ENCODE assay signal across 1 cellular context in genomic region chr11:66950113-66950535, GRCh38.
TF ChIP-seq lines count a peak whose summit lies in the region.

No MANE protein-coding gene starts in this region.

TF ChIP-seq in K562, 482 proteins besides CTCF, POLR2A, EP300 and RAD21 (continued from another document and continues in another):
- TF ChIP-seq UBTF (IDR thresholded peaks at IDR 0.05; ENCODE audit: borderline replicate concordance in 1 of 2, low read depth in 2 of 2, low read length in 2 of 2) (no peak), ZNF354B (CRISPR knock-in tag; IDR thresholded peaks at IDR 0.05) (no peak), PCBP1 (IDR thresholded peaks at IDR 0.05; ENCODE audit: low read depth, low read length, poor library complexity, severe bottlenecking) (no peak), DACH1 (IDR thresholded peaks at IDR 0.05; ENCODE audit: partially characterized antibody) (no peak), TFAP4 (CRISPR knock-in tag; IDR thresholded peaks at IDR 0.05; ENCODE audit: borderline replicate concordance) (peak; percentile 60; the same call in 1 of the 2 replicates), U2AF2 (optimal IDR thresholded peaks at IDR 0.05; ENCODE audit: low read depth, low read length) (no peak), MAZ (CRISPR knock-in tag; conservative IDR thresholded peaks at IDR 0.05 in 1 of 2, IDR thresholded peaks at IDR 0.05 in 1 of 2) (no peak), RAD51 (IDR thresholded peaks at IDR 0.05; ENCODE audit: borderline replicate concordance, low read depth) (no peak), NCOA1 (IDR thresholded peaks at IDR 0.05; ENCODE audit: low read depth) (peak; percentile 89), NFXL1 (CRISPR knock-in tag; IDR thresholded peaks at IDR 0.05) (no peak), GTF2F1 (IDR thresholded peaks at IDR 0.05; ENCODE audit: low read depth, low read length) (no peak), ZBTB2 (IDR thresholded peaks at IDR 0.05) (no peak), ZNF717 (CRISPR knock-in tag; IDR thresholded peaks at IDR 0.05) (no peak), KLF16 (IDR thresholded peaks at IDR 0.05) (no peak), KDM2B (CRISPR knock-in tag; IDR thresholded peaks at IDR 0.05) (no peak), THRB (CRISPR knock-in tag; conservative IDR thresholded peaks at IDR 0.05) (no peak), STAT6 (CRISPR knock-in tag; IDR thresholded peaks at IDR 0.05) (no peak), TFE3 (CRISPR knock-in tag; IDR thresholded peaks at IDR 0.05) (no peak), STAT5A (IDR thresholded peaks at IDR 0.05; ENCODE audit: borderline replicate concordance, low read length) (no peak), ZNF436 (CRISPR knock-in tag; IDR thresholded peaks at IDR 0.05) (no peak), ARID3B (CRISPR knock-in tag; IDR thresholded peaks at IDR 0.05; ENCODE audit: borderline replicate concordance) (no peak), SIN3A (IDR thresholded peaks at IDR 0.05; ENCODE audit: borderline replicate concordance in 2 of 2, control insufficient read depth in 1 of 2, low read depth in 2 of 2, low read length in 2 of 2) (no peak), FOXA1 (IDR thresholded peaks at IDR 0.05; ENCODE audit: borderline replicate concordance) (no peak), IFI16 (CRISPR knock-in tag; IDR thresholded peaks at IDR 0.05) (no peak), FIP1L1 (IDR thresholded peaks at IDR 0.05; ENCODE audit: low read depth, low read length, poor library complexity, severe bottlenecking) (no peak), TCFL5 (CRISPR knock-in tag; conservative IDR thresholded peaks at IDR 0.05) (no peak), ZNF512 (tag; IDR thresholded peaks at IDR 0.05) (no peak), TEAD1 (CRISPR knock-in tag; IDR thresholded peaks at IDR 0.05) (no peak), ETV6 (IDR thresholded peaks at IDR 0.05; ENCODE audit: borderline replicate concordance in 1 of 2, low read depth in 2 of 2, low read length in 1 of 2) (no peak), ETV6 (CRISPR knock-in tag; IDR thresholded peaks at IDR 0.05; ENCODE audit: borderline replicate concordance) (no peak), FOXP4 (CRISPR knock-in tag; IDR thresholded peaks at IDR 0.05; ENCODE audit: borderline replicate concordance) (no peak), ZBTB8A (IDR thresholded peaks at IDR 0.05; ENCODE audit: partially characterized antibody) (no peak), HDGF (IDR thresholded peaks at IDR 0.05) (no peak), ZNF184 (CRISPR knock-in tag; IDR thresholded peaks at IDR 0.05) (no peak), ZNF143 (CRISPR knock-in tag; IDR thresholded peaks at IDR 0.05) (no peak), ZNF57 (CRISPR knock-in tag; IDR thresholded peaks at IDR 0.05) (no peak), HMGXB4 (CRISPR knock-in tag; IDR thresholded peaks at IDR 0.05) (no peak), ZNF586 (CRISPR knock-in tag; conservative IDR thresholded peaks at IDR 0.05) (no peak), E2F5 (CRISPR knock-in tag; IDR thresholded peaks at IDR 0.05) (no peak), NONO (IDR thresholded peaks at IDR 0.05; ENCODE audit: low read depth in 2 of 2, low read length in 1 of 2) (no peak; a peak in 1 of 4 replicates), ARHGAP35 (IDR thresholded peaks at IDR 0.05; ENCODE audit: partially characterized antibody) (no peak), SMAD1 (IDR thresholded peaks at IDR 0.05; ENCODE audit: low read depth, low read length, partially characterized antibody) (no peak), E2F1 (CRISPR knock-in tag; IDR thresholded peaks at IDR 0.05) (no peak), ZNF589 (CRISPR knock-in tag; IDR thresholded peaks at IDR 0.05; ENCODE audit: low read depth) (no peak)
